1 cellular context compared by ENCODE assay signal in the genomic region with DNA sequence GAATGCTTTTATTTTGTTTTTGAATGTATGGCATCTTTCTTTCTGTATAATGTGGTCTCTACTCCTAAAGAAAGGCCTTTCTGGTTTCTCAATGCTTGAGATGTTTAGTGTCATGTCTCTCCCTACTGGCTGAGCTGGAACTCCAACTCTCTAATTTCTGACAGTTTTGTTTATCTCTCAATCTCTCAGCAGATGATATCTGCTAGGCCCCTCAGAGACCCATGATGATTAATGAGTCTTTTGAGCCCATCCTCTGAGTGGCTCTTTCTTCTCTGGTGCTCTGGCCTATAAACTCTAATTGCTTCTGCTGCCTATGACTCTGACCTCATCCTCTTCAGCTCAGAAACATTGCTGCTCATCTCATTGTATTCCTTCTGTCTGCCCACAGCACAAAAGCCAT.
TF ChIP-seq lines count a peak whose summit lies in the region.

No MANE protein-coding gene starts in this region.

TF ChIP-seq in SK-N-SH, 30 proteins besides CTCF, POLR2A, EP300 and RAD21 (continued from another document):
- TF ChIP-seq GATA2 (CRISPR knock-in tag; IDR thresholded peaks at IDR 0.05) = no peak
- TF ChIP-seq SIN3A (IDR thresholded peaks at IDR 0.05; ENCODE audit: borderline replicate concordance, low read depth, low read length) = no peak
